26 cellular contexts compared by ENCODE assay signal in genomic region chr3:136513367-136513766, GRCh38.
"Had no signal": no experiment of that assay in that cellular context is flagged by ENCODE, and none has a peak within 500 bp of the region (broad histone marks: within the 10 kb centered on the region; RNA-seq: fewer than 3 reads in every experiment).

No MANE protein-coding gene starts in this region.

- H3K36me3 ChIP-seq: adrenal gland had no signal

- H3K4me3 ChIP-seq: adrenal gland had no signal

- H3K9me3 ChIP-seq: adrenal gland had no signal

- H3K27me3 ChIP-seq: adrenal gland had no signal

- H3K27ac ChIP-seq: adrenal gland, VCaP had no signal

- DNase-seq: activated CD4-positive, alpha-beta memory T cell treated with anti-CD3 and anti-CD28 coated beads for 36 hours; activated CD4-positive, alpha-beta T cell treated with anti-CD3 and anti-CD28 coated beads, Interleukin-2, amount 10 ng/mL, durations not matched to agents 7 days and 5 days; activated CD4-positive, CD25-positive, alpha-beta regulatory T cell; activated CD8-positive, alpha-beta memory T cell treated with anti-CD3 and anti-CD28 coated beads for 24 hours; activated gamma-delta T cell treated with Interleukin-2 at 50 U/mL for 16 hours; activated naive CD4-positive, alpha-beta T cell treated with anti-CD3 and anti-CD28 coated beads, Interleukin-2, amount 10 ng/mL, durations not matched to agents 7 days and 5 days; activated naive CD8-positive, alpha-beta T cell treated with anti-CD3 and anti-CD28 coated beads for 36 hours; activated T-cell treated with anti-CD3 and anti-CD28 coated beads, Interleukin-2, amount 50 U/mL, for 4 hours; adrenal gland; anterior cingulate cortex; central memory CD4-positive, alpha-beta T cell; Kasumi-1; KBM-7; NCI-H1092 treated with DMSO at 0.1 percent for 48 hours; NCI-H1417 treated with DMSO at 0.1 percent for 48 hours; NCI-H1694; NCI-H2029; NCI-H345; NCI-H510A; NCI-H526 treated with DMSO at 0.1 percent for 48 hours; NCI-H82; SIG-M5; T-helper 2 cell; T1000 had no signal

- ATAC-seq: activated T-cell treated with anti-CD3 and anti-CD28 coated beads, Interleukin-2, amount 50 U/mL, for 4 hours; activated T-helper 17 cell treated with anti-CD3 and anti-CD28 coated beads, Interleukin-2, amount 50 U/mL, for 72 hours had no signal
